ENCODE assay signal across 1 cellular context in genomic region chr5:92332039-92332438, GRCh38.
TF ChIP-seq lines count a peak whose summit lies in the region.

No MANE protein-coding gene starts in this region.

TF ChIP-seq in HepG2, 621 proteins besides CTCF, POLR2A, EP300 and RAD21 (continued from another document):
- TF ChIP-seq PRDM15 (CRISPR knock-in tag; IDR thresholded peaks at IDR 0.05), result no peak
- TF ChIP-seq HES4 (CRISPR knock-in tag; IDR thresholded peaks at IDR 0.05; ENCODE audit: borderline replicate concordance), result no peak
- no peak for TF ChIP-seq PAWR (CRISPR knock-in tag; IDR thresholded peaks at IDR 0.05; ENCODE audit: borderline replicate concordance)
- no peak for TF ChIP-seq POLR2AphosphoS2 (IDR thresholded peaks at IDR 0.05; ENCODE audit: low read depth, low read length)
- TF ChIP-seq, protein P1, sequence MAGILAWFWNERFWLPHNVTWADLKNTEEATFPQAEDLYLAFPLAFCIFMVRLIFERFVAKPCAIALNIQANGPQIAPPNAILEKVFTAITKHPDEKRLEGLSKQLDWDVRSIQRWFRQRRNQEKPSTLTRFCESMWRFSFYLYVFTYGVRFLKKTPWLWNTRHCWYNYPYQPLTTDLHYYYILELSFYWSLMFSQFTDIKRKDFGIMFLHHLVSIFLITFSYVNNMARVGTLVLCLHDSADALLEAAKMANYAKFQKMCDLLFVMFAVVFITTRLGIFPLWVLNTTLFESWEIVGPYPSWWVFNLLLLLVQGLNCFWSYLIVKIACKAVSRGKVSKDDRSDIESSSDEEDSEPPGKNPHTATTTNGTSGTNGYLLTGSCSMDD (CRISPR knock-in tag; IDR thresholded peaks at IDR 0.05), result no peak
- no peak for TF ChIP-seq SP5 (CRISPR knock-in tag; IDR thresholded peaks at IDR 0.05; ENCODE audit: borderline replicate concordance, low read depth)
- TF ChIP-seq, protein P2, sequence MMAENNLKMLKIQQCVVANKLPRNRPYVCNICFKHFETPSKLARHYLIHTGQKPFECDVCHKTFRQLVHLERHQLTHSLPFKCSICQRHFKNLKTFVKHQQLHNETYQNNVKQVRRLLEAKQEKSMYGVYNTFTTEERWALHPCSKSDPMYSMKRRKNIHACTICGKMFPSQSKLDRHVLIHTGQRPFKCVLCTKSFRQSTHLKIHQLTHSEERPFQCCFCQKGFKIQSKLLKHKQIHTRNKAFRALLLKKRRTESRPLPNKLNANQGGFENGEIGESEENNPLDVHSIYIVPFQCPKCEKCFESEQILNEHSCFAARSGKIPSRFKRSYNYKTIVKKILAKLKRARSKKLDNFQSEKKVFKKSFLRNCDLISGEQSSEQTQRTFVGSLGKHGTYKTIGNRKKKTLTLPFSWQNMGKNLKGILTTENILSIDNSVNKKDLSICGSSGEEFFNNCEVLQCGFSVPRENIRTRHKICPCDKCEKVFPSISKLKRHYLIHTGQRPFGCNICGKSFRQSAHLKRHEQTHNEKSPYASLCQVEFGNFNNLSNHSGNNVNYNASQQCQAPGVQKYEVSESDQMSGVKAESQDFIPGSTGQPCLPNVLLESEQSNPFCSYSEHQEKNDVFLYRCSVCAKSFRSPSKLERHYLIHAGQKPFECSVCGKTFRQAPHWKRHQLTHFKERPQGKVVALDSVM (CRISPR knock-in tag; IDR thresholded peaks at IDR 0.05), result no peak
- TF ChIP-seq ZNF367 (CRISPR knock-in tag; IDR thresholded peaks at IDR 0.05; ENCODE audit: borderline replicate concordance), result no peak
- no peak for TF ChIP-seq ZNF496 (CRISPR knock-in tag; IDR thresholded peaks at IDR 0.05; ENCODE audit: insufficient replicate concordance)
